ENCODE assay signal across 8 cellular contexts in the genomic region with DNA sequence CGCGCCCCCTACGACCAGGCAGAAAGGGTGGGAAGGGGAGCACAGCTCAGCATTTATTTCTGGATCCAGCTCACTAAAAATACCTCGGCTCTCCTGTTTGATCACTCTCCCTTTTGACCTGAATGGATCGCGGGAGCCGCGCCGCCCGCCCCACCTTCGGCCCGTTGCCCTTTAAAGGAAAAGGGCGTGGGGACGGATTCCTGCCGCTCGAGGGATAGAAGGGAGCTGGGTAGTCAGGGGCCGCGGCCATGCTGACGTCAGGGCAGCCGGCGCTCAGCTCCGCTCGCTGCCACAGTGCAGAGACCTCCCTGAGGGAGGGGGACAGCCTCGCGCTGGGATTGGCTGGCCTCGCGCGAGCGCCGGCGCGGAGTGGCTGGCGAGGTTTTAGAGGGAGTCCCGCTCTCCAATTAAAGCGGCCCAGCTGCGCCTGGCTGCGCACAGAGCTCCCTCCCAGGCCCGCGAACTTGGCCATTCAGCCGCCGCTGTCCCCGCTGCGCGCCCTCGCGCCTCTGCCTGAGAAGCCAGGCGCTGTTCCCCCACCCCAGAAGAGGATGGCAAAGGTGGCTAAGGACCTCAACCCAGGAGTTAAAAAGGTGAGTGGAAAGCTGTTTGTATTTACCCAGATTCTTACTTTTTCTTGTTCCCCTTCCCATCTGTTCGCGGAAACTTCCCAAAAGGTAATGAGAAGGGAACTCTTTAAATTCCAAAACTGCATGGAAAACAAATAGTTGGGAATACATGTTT. TPM values are rescaled to one million over a fixed set of nuclear protein-coding genes. Genes with fewer than 3 reads are reported as not detected.
DNase-seq lines count a peak whose midpoint lies in the region; ATAC-seq, FAIRE-seq and TF ChIP-seq lines count a peak whose summit lies in the region.

A gene with protein sequence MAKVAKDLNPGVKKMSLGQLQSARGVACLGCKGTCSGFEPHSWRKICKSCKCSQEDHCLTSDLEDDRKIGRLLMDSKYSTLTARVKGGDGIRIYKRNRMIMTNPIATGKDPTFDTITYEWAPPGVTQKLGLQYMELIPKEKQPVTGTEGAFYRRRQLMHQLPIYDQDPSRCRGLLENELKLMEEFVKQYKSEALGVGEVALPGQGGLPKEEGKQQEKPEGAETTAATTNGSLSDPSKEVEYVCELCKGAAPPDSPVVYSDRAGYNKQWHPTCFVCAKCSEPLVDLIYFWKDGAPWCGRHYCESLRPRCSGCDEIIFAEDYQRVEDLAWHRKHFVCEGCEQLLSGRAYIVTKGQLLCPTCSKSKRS (plus strand): TSS at position 436 of the 744 bp plus-strand sequence. CDS start 116 bp downstream, at position 552.

- peak within 1 kb of the TSS; percentile 86 to 88 for H3K27ac ChIP-seq in A549
- peak within 1 kb of the TSS; percentile 52 for H3K27ac ChIP-seq in colonic mucosa

- H3K9me3 ChIP-seq in A549 (no peaks in the 10 kb centered on the region), colonic mucosa (no peaks in the 10 kb centered on the region)

- peaks cover 5% of the 10 kb centered on the region for H3K4me1 Mint-ChIP-seq in activated CD4-positive, alpha-beta T cell treated with anti-CD3 and anti-CD28 coated beads, Interleukin-2, amount 10 ng/mL, durations not matched to agents 24 days and 14 days

- H3K4me2 ChIP-seq in A549: peak within 1 kb of the TSS; percentile 98

- peak within 1 kb of the TSS; percentile 78 for H3K4me3 Mint-ChIP-seq in activated CD4-positive, alpha-beta T cell treated with anti-CD3 and anti-CD28 coated beads, Interleukin-2, amount 10 ng/mL, durations not matched to agents 24 days and 14 days

- H3K4me1 ChIP-seq in A549: peaks cover 68% of the 10 kb centered on the region
- no peaks in the 10 kb centered on the region for H3K4me1 ChIP-seq in colonic mucosa

- TF ChIP-seq RAD21 in A549 (conservative IDR thresholded peaks at IDR 0.05 in 1 of 2, IDR thresholded peaks at IDR 0.05 in 1 of 2): no peak; a peak in 1 of 5 replicates

- peak within 1 kb of the TSS; percentile 51 for H3K4me3 ChIP-seq in A549
- H3K4me3 ChIP-seq in colonic mucosa: peak within 1 kb of the TSS; percentile 44

- no peak for TF ChIP-seq CTCF in A549 (IDR thresholded peaks at IDR 0.05)
- TF ChIP-seq CTCF in colonic mucosa (IDR thresholded peaks at IDR 0.05): no peak

- no peaks in the 10 kb centered on the region for H3K36me3 ChIP-seq in colonic mucosa

- H3K27me3 Mint-ChIP-seq in activated CD4-positive, alpha-beta T cell treated with anti-CD3 and anti-CD28 coated beads, Interleukin-2, amount 10 ng/mL, durations not matched to agents 24 days and 14 days: peaks cover 27% of the 10 kb centered on the region

- no peak within 1 kb of the TSS for H3K27ac Mint-ChIP-seq in activated CD4-positive, alpha-beta T cell treated with anti-CD3 and anti-CD28 coated beads, Interleukin-2, amount 10 ng/mL, durations not matched to agents 24 days and 14 days

- FAIRE-seq in A549 (lab: Jason Lieb, UNC): no peak

- intact Hi-C loops in activated CD4-positive, alpha-beta T cell treated with anti-CD3 and anti-CD28 coated beads, Interleukin-2, amount 10 ng/mL, durations not matched to agents 24 days and 14 days (cut with micrococcal nuclease): no loop called here
- intact Hi-C loops in colonic mucosa (cut with DNase I): loop anchor here (10.0 kb wide), 1 partner anchor 57 kb away; no protein-coding TSS in a partner anchor

- 2% methylated on average over 46 of the region's 49 CpGs for WGBS in A549 (ENCODE audit: missing lambda C conversion rate)

- DNase-seq in A549 (ENCODE audit: low read depth in 1 of 2, low spot score in 1 of 2): peak; percentile 88 to 97
- peak; percentile 93 for DNase-seq in NCI-H345 (lab: John Stamatoyannopoulos, UW)
- peak; percentile 92 for DNase-seq in activated CD4-positive, alpha-beta T cell treated with anti-CD3 and anti-CD28 coated beads, Interleukin-2, amount 10 ng/mL, durations not matched to agents 24 days and 14 days
- peak; percentile 95 for DNase-seq in colonic mucosa
- peak; percentile 96 for DNase-seq in kidney glomerular epithelial cell (lab: John Stamatoyannopoulos, UW)
- DNase-seq in stimulated activated CD4-positive, alpha-beta T cell treated with anti-CD3 and anti-CD28 coated beads, Interleukin-15, amount 100 ng/mL, for 48 hours (ENCODE audit: low read depth in 2 of 2): peak; percentile 67 to 69

- no peaks in the 10 kb centered on the region for H3K36me3 Mint-ChIP-seq in activated CD4-positive, alpha-beta T cell treated with anti-CD3 and anti-CD28 coated beads, Interleukin-2, amount 10 ng/mL, durations not matched to agents 24 days and 14 days (ENCODE audit: low read depth)

- no peak for TF ChIP-seq EP300 in A549 (IDR thresholded peaks at IDR 0.05)

- POLR2A ChIA-PET in A549 (lab: Yijun Ruan, JAX): interaction anchor here (0.5 to 11.5 kb wide), 16 partner anchors 9 to 120 kb away, joined by 3 to 194 read pairs (median 4); no protein-coding TSS in a partner anchor

- peak within 1 kb of the TSS; percentile 64 to 66 for H3K9ac ChIP-seq in colonic mucosa (ENCODE audit: low read depth in 2 of 2, low read length in 2 of 2)

- CTCF ChIA-PET in A549 (lab: Yijun Ruan, JAX): interaction anchor here (0.6 to 12.1 kb wide), 14 partner anchors 9 to 273 kb away, joined by 3 to 121 read pairs (median 5); no protein-coding TSS in a partner anchor

- peak; percentile 91 to 94 for ATAC-seq in A549
- ATAC-seq in GM18867 (IDR thresholded peaks at IDR 0.05; ENCODE audit: unreplicated experiment): peak; percentile 98
- peak; percentile 97 for ATAC-seq in HG03095 (IDR thresholded peaks at IDR 0.05; ENCODE audit: unreplicated experiment)

- H3K27me3 ChIP-seq in colonic mucosa: no peaks in the 10 kb centered on the region

- TF ChIP-seq POLR2A in A549 (IDR thresholded peaks at IDR 0.05; ENCODE audit: low read length): peak; percentile 81

- H3K9me3 Mint-ChIP-seq in activated CD4-positive, alpha-beta T cell treated with anti-CD3 and anti-CD28 coated beads, Interleukin-2, amount 10 ng/mL, durations not matched to agents 24 days and 14 days: no peaks in the 10 kb centered on the region

TF ChIP-seq in A549, 52 proteins besides CTCF, POLR2A, EP300 and RAD21 (continues in another document):
- peak; percentile 81; the same call in 1 of the 2 replicates for TF ChIP-seq ZNF302 (CRISPR knock-in tag; IDR thresholded peaks at IDR 0.05)
- TF ChIP-seq RFX5 (IDR thresholded peaks at IDR 0.05): peak; percentile 74
- peak; percentile 81 for TF ChIP-seq MAFK (IDR thresholded peaks at IDR 0.05; ENCODE audit: partially characterized antibody)
- TF ChIP-seq, protein P1, sequence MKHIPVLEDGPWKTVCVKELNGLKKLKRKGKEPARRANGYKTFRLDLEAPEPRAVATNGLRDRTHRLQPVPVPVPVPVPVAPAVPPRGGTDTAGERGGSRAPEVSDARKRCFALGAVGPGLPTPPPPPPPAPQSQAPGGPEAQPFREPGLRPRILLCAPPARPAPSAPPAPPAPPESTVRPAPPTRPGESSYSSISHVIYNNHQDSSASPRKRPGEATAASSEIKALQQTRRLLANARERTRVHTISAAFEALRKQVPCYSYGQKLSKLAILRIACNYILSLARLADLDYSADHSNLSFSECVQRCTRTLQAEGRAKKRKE (CRISPR knock-in tag; IDR thresholded peaks at IDR 0.05; ENCODE audit: low read depth): peak; percentile 90; the same call in 1 of the 2 replicates
- TF ChIP-seq, protein P2, sequence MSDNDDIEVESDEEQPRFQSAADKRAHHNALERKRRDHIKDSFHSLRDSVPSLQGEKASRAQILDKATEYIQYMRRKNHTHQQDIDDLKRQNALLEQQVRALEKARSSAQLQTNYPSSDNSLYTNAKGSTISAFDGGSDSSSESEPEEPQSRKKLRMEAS (IDR thresholded peaks at IDR 0.05): peak; percentile 98
- peak in 1 of 2 experiments; percentile 74; a peak in 2 of 5 replicates for TF ChIP-seq JUN (IDR thresholded peaks at IDR 0.05)
- TF ChIP-seq FOSL2 (IDR thresholded peaks at IDR 0.05): no peak
- TF ChIP-seq FOSL2 (CRISPR knock-in tag; IDR thresholded peaks at IDR 0.05): peak; percentile 10; the same call in 1 of the 2 replicates
- TF ChIP-seq FOSB (CRISPR knock-in tag; IDR thresholded peaks at IDR 0.05): peak; percentile 89
- peak; percentile 83 for TF ChIP-seq HOXA7 (CRISPR knock-in tag; IDR thresholded peaks at IDR 0.05)
- TF ChIP-seq HOXB5 (CRISPR knock-in tag; IDR thresholded peaks at IDR 0.05): peak; percentile 88
- 0 out of 2 replicates have a peak, but pooled peaks have one; percentile 24 for TF ChIP-seq PHF8 (IDR thresholded peaks at IDR 0.05; ENCODE audit: borderline replicate concordance, low read depth)
- TF ChIP-seq, protein P3, sequence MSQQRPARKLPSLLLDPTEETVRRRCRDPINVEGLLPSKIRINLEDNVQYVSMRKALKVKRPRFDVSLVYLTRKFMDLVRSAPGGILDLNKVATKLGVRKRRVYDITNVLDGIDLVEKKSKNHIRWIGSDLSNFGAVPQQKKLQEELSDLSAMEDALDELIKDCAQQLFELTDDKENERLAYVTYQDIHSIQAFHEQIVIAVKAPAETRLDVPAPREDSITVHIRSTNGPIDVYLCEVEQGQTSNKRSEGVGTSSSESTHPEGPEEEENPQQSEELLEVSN (IDR thresholded peaks at IDR 0.05; ENCODE audit: borderline replicate concordance, low read depth): peak; percentile 99
- TF ChIP-seq ZC3H11A (IDR thresholded peaks at IDR 0.05): no peak
- TF ChIP-seq, protein P4, sequence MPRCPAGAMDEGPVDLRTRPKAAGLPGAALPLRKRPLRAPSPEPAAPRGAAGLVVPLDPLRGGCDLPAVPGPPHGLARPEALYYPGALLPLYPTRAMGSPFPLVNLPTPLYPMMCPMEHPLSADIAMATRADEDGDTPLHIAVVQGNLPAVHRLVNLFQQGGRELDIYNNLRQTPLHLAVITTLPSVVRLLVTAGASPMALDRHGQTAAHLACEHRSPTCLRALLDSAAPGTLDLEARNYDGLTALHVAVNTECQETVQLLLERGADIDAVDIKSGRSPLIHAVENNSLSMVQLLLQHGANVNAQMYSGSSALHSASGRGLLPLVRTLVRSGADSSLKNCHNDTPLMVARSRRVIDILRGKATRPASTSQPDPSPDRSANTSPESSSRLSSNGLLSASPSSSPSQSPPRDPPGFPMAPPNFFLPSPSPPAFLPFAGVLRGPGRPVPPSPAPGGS (IDR thresholded peaks at IDR 0.05): peak; percentile 40; the same call in 1 of the 3 replicates
- peak; percentile 77 for TF ChIP-seq EHF (CRISPR knock-in tag; IDR thresholded peaks at IDR 0.05)
- TF ChIP-seq CHD4 (IDR thresholded peaks at IDR 0.05; ENCODE audit: borderline replicate concordance): no peak
- TF ChIP-seq HOXB13 (CRISPR knock-in tag; IDR thresholded peaks at IDR 0.05; ENCODE audit: low read depth): peak; percentile 91

RNA-seq across cellular contexts. Expression of the gene that starts here (rescaled TPM):
- polyA plus RNA-seq in A549 (2011; rRNA removed) (85.4 and 86.1 TPM in 2 replicates), A549 (2017; fragmentation: RNase III; extraction: RNeasy Plus Mini Kit Qiagen cat#74134 plus additional on column Dnase treatment) (64.3 to 73.2 TPM (median 67.7 TPM) in 3 replicates)
- polyA plus RNA-seq in A549 (2012; cell fraction: cytosol; rRNA removed): 107 and 123 TPM in 2 replicates
- polyA plus RNA-seq in A549 (2012; cell fraction: nucleus; rRNA removed): 121 and 126 TPM in 2 replicates
- 51.7 and 55.9 TPM in 2 replicates for polyA minus RNA-seq in A549 (2011; rRNA and poly(A)+ RNA removed)
- total RNA-seq in activated CD4-positive, alpha-beta T cell treated with anti-CD3 and anti-CD28 coated beads, Interleukin-2, amount 10 ng/mL, durations not matched to agents 24 days and 14 days: 0.52 and 0.93 TPM in 2 replicates
- 1 to 10 TPM; 5.5 to 7.6 TPM for total RNA-seq in colonic mucosa

Comparison
In these comparisons a context has a peak if more than half of its experiments do, and no peak if none do; other contexts are left out.
1. Peak in every context shown above with its lines: DNase-seq, ATAC-seq, H3K4me3 ChIP-seq and H3K27ac ChIP-seq.
2. Peak in DNase-seq in activated CD4-positive, alpha-beta T cell treated with anti-CD3 and anti-CD28 coated beads, Interleukin-2, amount 10 ng/mL, durations not matched to agents 24 days and 14 days; RNA of the gene not detected or under 1 TPM.